Comparison of ENCODE assay signal across 26 cellular contexts in genomic region chr22:44861245-44861644, GRCh38.
A peak's percentile ranks its signal among the peaks of the same experiment; 100 is the strongest.
DNase-seq lines count a peak whose midpoint lies in the region; ATAC-seq, FAIRE-seq and TF ChIP-seq lines count a peak whose summit lies in the region.
"Had no signal": no experiment of that assay in that cellular context is flagged by ENCODE, and none has a peak within 500 bp of the region (broad histone marks: within the 10 kb centered on the region; RNA-seq: fewer than 3 reads in every experiment).

No MANE protein-coding gene starts in this region.

- no peaks in the 10 kb centered on the region for H3K79me2 ChIP-seq in mammary epithelial cell (ENCODE audit: insufficient read depth, low read length)

- TF ChIP-seq CTCF in MCF 10A (IDR thresholded peaks at IDR 0.05; ENCODE audit: unreplicated experiment), result no peak
- no peak for TF ChIP-seq CTCF in mammary epithelial cell (conservative IDR thresholded peaks at IDR 0.05 in 1 of 2, IDR thresholded peaks at IDR 0.05 in 1 of 2; ENCODE audit: extremely low read depth in 1 of 2, insufficient read depth in 1 of 2, low read depth in 1 of 2, low read length in 2 of 2)
- no peak for TF ChIP-seq CTCF in kidney (IDR thresholded peaks at IDR 0.05; ENCODE audit: borderline replicate concordance, extremely low read depth, insufficient read depth)

- H4K20me1 ChIP-seq in mammary epithelial cell (ENCODE audit: insufficient read depth, low read length), result no peaks in the 10 kb centered on the region
- H4K20me1 ChIP-seq: BLaER1 treated with 17β-estradiol and CSF1 and Interleukin-3, amounts not matched to agents 10 nM and 100 nM had no signal

- H3K36me3 ChIP-seq in mammary epithelial cell (ENCODE audit: insufficient read depth, low read length) (no peaks in the 10 kb centered on the region), SJCRH30 (no peaks in the 10 kb centered on the region), kidney (ENCODE audit: control insufficient read depth in 1 of 2, insufficient read depth in 2 of 2, low read length in 2 of 2) (peaks cover 0 to 2% of the 10 kb centered on the region in 2 donors)
- H3K36me3 ChIP-seq: BE2C; BLaER1 treated with 17β-estradiol and CSF1 and Interleukin-3, amounts not matched to agents 10 nM and 100 nM had no signal

- intact Hi-C loops in MCF 10A (cut with micrococcal nuclease) (no loop called here), mammary epithelial cell (cut with micrococcal nuclease) (no loop called here), kidney (cut with DNase I) (no loop called here)

- BruUV-seq in MCF 10A (replicated peaks; lab: Mats Ljungman, UMichigan), result no TSS peak
- no TSS peak for BruUV-seq in mammary epithelial cell (replicated peaks; lab: Mats Ljungman, UMichigan)

- H3K36me3 Mint-ChIP-seq in MCF 10A (ENCODE audit: insufficient read depth, unreplicated experiment), result peaks cover 33% of the 10 kb centered on the region
- H3K36me3 Mint-ChIP-seq: CD14-positive monocyte; CD8-positive, alpha-beta memory T cell had no signal

- H3K4me1 ChIP-seq in mammary epithelial cell (ENCODE audit: insufficient read depth, low read length) (peaks cover 11% of the 10 kb centered on the region), SJCRH30 (peaks cover 23% of the 10 kb centered on the region), kidney (ENCODE audit: control insufficient read depth in 1 of 2, insufficient read depth in 1 of 2, low read depth in 1 of 2, low read length in 2 of 2) (no peaks in the 10 kb centered on the region)
- H3K4me1 ChIP-seq: A549; BLaER1 treated with 17β-estradiol and CSF1 and Interleukin-3, amounts not matched to agents 10 nM and 100 nM had no signal

- H2AFZ ChIP-seq in mammary epithelial cell (ENCODE audit: low read depth, low read length), result no peak overlapping the region
- H2AFZ ChIP-seq: GM23248 had no signal

- POLR2A ChIA-PET in MCF 10A (lab: Yijun Ruan, JAX), result no interaction called here

- DNase-seq in MCF 10A (ENCODE audit: unreplicated experiment) (no peak), mammary epithelial cell (no peak), SJCRH30 (no peak), kidney (peak; percentile 72), H4 (ENCODE audit: low spot score) (no peak), HCEC 1CT (no peak)
- DNase-seq in stimulated activated naive CD8-positive, alpha-beta T cell treated with anti-CD3 and anti-CD28 coated beads, Interleukin-15, Interleukin-2, amounts not matched to agents 100 U/mL and 50 U/mL, for 24 hours, result no peak
- DNase-seq: 8988T; ACHN; AML-193; BE2C; CD4-positive, alpha-beta T cell; DMS 273 treated with DMSO at 0.1 percent for 48 hours; DMS79; EL; GDM1; GM23248 had no signal

- CTCF ChIA-PET in MCF 10A (lab: Yijun Ruan, JAX) (no interaction called here), mammary epithelial cell (lab: Charles Lee; ENCODE audit: low non-redundant PET) (no interaction called here)

- ATAC-seq in stimulated activated naive CD8-positive, alpha-beta T cell treated with anti-CD3 and anti-CD28 coated beads, Interleukin-15, Interleukin-2, amounts not matched to agents 100 U/mL and 50 U/mL, for 24 hours, result no peak
- ATAC-seq: A549, GM12878, HCT116 had no signal

- FAIRE-seq in kidney (lab: Jason Lieb, UNC), result no peak
- FAIRE-seq: A549, D721Med, GM12878, GM19239, H1 had no signal

- H3K9ac ChIP-seq in mammary epithelial cell (ENCODE audit: insufficient read depth, low read length), result no peak overlapping the region
- no peak overlapping the region for H3K9ac ChIP-seq in kidney (ENCODE audit: low read length in 2 of 2)
- H3K9ac ChIP-seq: BLaER1 treated with 17β-estradiol and CSF1 and Interleukin-3, amounts not matched to agents 10 nM and 100 nM; GM23248 had no signal

- H3K27me3 Mint-ChIP-seq in MCF 10A (ENCODE audit: insufficient read depth, unreplicated experiment), result no peaks in the 10 kb centered on the region

- H3K9me3 ChIP-seq in mammary epithelial cell (replicated peaks; ENCODE audit: insufficient read depth, low read length) (no peaks in the 10 kb centered on the region), SJCRH30 (replicated peaks) (no peaks in the 10 kb centered on the region), kidney (ENCODE audit: control insufficient read depth in 1 of 2, low read length in 2 of 2) (no peaks in the 10 kb centered on the region)
- H3K9me3 ChIP-seq: A549; BE2C; BLaER1 treated with 17β-estradiol and CSF1 and Interleukin-3, amounts not matched to agents 10 nM and 100 nM had no signal

- no peaks in the 10 kb centered on the region for H3K27me3 ChIP-seq in mammary epithelial cell (ENCODE audit: insufficient read depth, low read length)
- no peaks in the 10 kb centered on the region for H3K27me3 ChIP-seq in SJCRH30
- H3K27me3 ChIP-seq: BE2C; BLaER1 treated with 17β-estradiol and CSF1 and Interleukin-3, amounts not matched to agents 10 nM and 100 nM had no signal

- WGBS in mammary epithelial cell (ENCODE audit: low coverage, missing lambda C conversion rate), result 92% methylated on average over 5 of the region's 7 CpGs

- in situ Hi-C loops in mammary epithelial cell (cut with MboI; ENCODE audit: low sequenced_read_pairs in 2 of 2), result no loop called here

- H3K4me3 ChIP-seq in mammary epithelial cell (replicated peaks in 1 of 3; ENCODE audit: insufficient read depth in 1 of 3, low read depth in 2 of 3, low read length in 3 of 3), result no peak overlapping the region
- no peak overlapping the region for H3K4me3 ChIP-seq in SJCRH30
- H3K4me3 ChIP-seq in kidney (ENCODE audit: low read length in 2 of 2), result no peak overlapping the region
- H3K4me3 ChIP-seq: A549; BLaER1 treated with 17β-estradiol and CSF1 and Interleukin-3, amounts not matched to agents 10 nM and 100 nM; GM12878; GM23248 had no signal

- peaks cover 43% of the 10 kb centered on the region for H3K4me1 Mint-ChIP-seq in MCF 10A (ENCODE audit: insufficient read depth, unreplicated experiment)
- H3K4me1 Mint-ChIP-seq: CD14-positive monocyte; CD8-positive, alpha-beta memory T cell had no signal

- H3K27ac Mint-ChIP-seq in MCF 10A (ENCODE audit: low read depth, unreplicated experiment), result peak overlapping the region; percentile 97
- H3K27ac Mint-ChIP-seq: CD14-positive monocyte; CD4-positive, alpha-beta T cell; CD8-positive, alpha-beta memory T cell had no signal

- no peak overlapping the region for H3K4me2 ChIP-seq in mammary epithelial cell (ENCODE audit: insufficient read depth, low read depth, low read length)
- H3K4me2 ChIP-seq: A549; BLaER1 treated with 17β-estradiol and CSF1 and Interleukin-3, amounts not matched to agents 10 nM and 100 nM had no signal

- no peak overlapping the region for H3K4me3 Mint-ChIP-seq in MCF 10A (ENCODE audit: unreplicated experiment)
- H3K4me3 Mint-ChIP-seq: CD14-positive monocyte; CD4-positive, alpha-beta T cell; CD8-positive, alpha-beta memory T cell had no signal

- dilution Hi-C loops in mammary epithelial cell (cut with HindIII; ENCODE audit: low sequenced_read_pairs), result no loop called here

- H3K27ac ChIP-seq in mammary epithelial cell (ENCODE audit: insufficient read depth, low read depth, low read length) (no peak overlapping the region), SJCRH30 (peak overlapping the region; percentile 98), kidney (ENCODE audit: low read depth in 2 of 2, low read length in 2 of 2) (no peak overlapping the region)
- H3K27ac ChIP-seq: A549; BLaER1 treated with 17β-estradiol and CSF1 and Interleukin-3, amounts not matched to agents 10 nM and 100 nM; GM23248 had no signal

- H3K9me3 Mint-ChIP-seq in MCF 10A (ENCODE audit: unreplicated experiment), result no peaks in the 10 kb centered on the region
- H3K9me3 Mint-ChIP-seq: CD4-positive, alpha-beta T cell had no signal
